Comparison of ENCODE assay signal across 13 cellular contexts in genomic region chr16:70481929-70482536, GRCh38. TPM values are rescaled to one million over a fixed set of nuclear protein-coding genes. Genes with fewer than 3 reads are reported as not detected.
A peak's percentile ranks its signal among the peaks of the same experiment; 100 is the strongest.
DNase-seq lines count a peak whose midpoint lies in the region; ATAC-seq, FAIRE-seq and TF ChIP-seq lines count a peak whose summit lies in the region.
"Had no signal": no experiment of that assay in that cellular context is flagged by ENCODE, and none has a peak within 500 bp of the region (broad histone marks: within the 10 kb centered on the region; RNA-seq: fewer than 3 reads in every experiment).

No MANE protein-coding gene starts in this region.

- no peak for TF ChIP-seq CTCF in ascending aorta (IDR thresholded peaks at IDR 0.05)
- TF ChIP-seq CTCF in kidney (IDR thresholded peaks at IDR 0.05; ENCODE audit: borderline replicate concordance, extremely low read depth, insufficient read depth) = no peak
- TF ChIP-seq CTCF in GM13977 (IDR thresholded peaks at IDR 0.05; ENCODE audit: extremely low read depth, insufficient read depth, missing control alignments) = no peak

- peak overlapping the region; percentile 61 for H3K27ac ChIP-seq in ACC112 (ENCODE audit: low read depth, low read length)
- peak overlapping the region; percentile 56 to 65 for H3K27ac ChIP-seq in ascending aorta
- H3K27ac ChIP-seq in kidney (ENCODE audit: low read depth in 2 of 2, low read length in 2 of 2) = no peak overlapping the region
- H3K27ac ChIP-seq: skin epidermis had no signal

- H3K4me3 ChIP-seq in ACC112 (ENCODE audit: low read depth, low read length) (no peak overlapping the region), ascending aorta (no peak overlapping the region), kidney (ENCODE audit: low read length in 2 of 2) (no peak overlapping the region)
- H3K4me3 ChIP-seq: skin epidermis had no signal

- DNase-seq in H54 (ENCODE audit: insufficient read length, low spot score) = peak; percentile 70
- DNase-seq in ascending aorta (ENCODE audit: low spot score in 2 of 2) = no peak
- DNase-seq in kidney = peak; percentile 35
- no peak for DNase-seq in GM13977 (ENCODE audit: low spot score)
- no peak for DNase-seq in activated T-cell treated with anti-CD3 and anti-CD28 coated beads, Interleukin-2, amount 50 U/mL, for 4 hours
- no peak for DNase-seq in activated T-helper 1 cell treated with anti-CD3 and anti-CD28 coated beads, Interleukin-12 subunit alpha, Interleukin-12 subunit beta, Interleukin-2, Interleukin-4 antibody, amounts not matched to agents 30 ng/mL and 10 ng/mL and 1 ng/mL, durations not matched to agents 14 hours and 24 hours and 36 hours (ENCODE audit: low spot score)
- no peak for DNase-seq in activated CD4-positive, alpha-beta T cell treated with anti-CD3 and anti-CD28 coated beads, Interleukin-2, amount 10 ng/mL, durations not matched to agents 24 days and 14 days
- DNase-seq: activated CD8-positive, alpha-beta memory T cell treated with anti-CD3 and anti-CD28 coated beads, Interleukin-2, amount 50 U/mL, for 4 hours; NCI-H345 had no signal

- no peak overlapping the region for H2AFZ ChIP-seq in ACC112 (ENCODE audit: low read length, unreplicated experiment)

- H3K79me2 ChIP-seq in ACC112 (ENCODE audit: control insufficient read depth, insufficient read depth, low read length, unreplicated experiment) = no peaks in the 10 kb centered on the region

- no peak for TF ChIP-seq POLR2A in H54 (IDR thresholded peaks at IDR 0.05; ENCODE audit: low read depth, low read length)

- H3K9me3 Mint-ChIP-seq in activated T-cell treated with anti-CD3 and anti-CD28 coated beads, Interleukin-2, amount 50 U/mL, for 4 hours = no peaks in the 10 kb centered on the region
- H3K9me3 Mint-ChIP-seq in activated T-helper 1 cell treated with anti-CD3 and anti-CD28 coated beads, Interleukin-12 subunit alpha, Interleukin-12 subunit beta, Interleukin-2, Interleukin-4 antibody, amounts not matched to agents 30 ng/mL and 10 ng/mL and 1 ng/mL, durations not matched to agents 14 hours and 24 hours and 36 hours = no peaks in the 10 kb centered on the region
- H3K9me3 Mint-ChIP-seq in activated CD4-positive, alpha-beta T cell treated with anti-CD3 and anti-CD28 coated beads, Interleukin-2, amount 10 ng/mL, durations not matched to agents 24 days and 14 days = no peaks in the 10 kb centered on the region
- H3K9me3 Mint-ChIP-seq: CD14-positive monocyte had no signal

- no peaks in the 10 kb centered on the region for H3K27me3 ChIP-seq in ACC112 (ENCODE audit: insufficient read depth, low read length)
- no peaks in the 10 kb centered on the region for H3K27me3 ChIP-seq in ascending aorta

- in situ Hi-C loops in GM13977 (cut with MboI; ENCODE audit: low pct_unique_long_range_greater_than_20kb, low sequenced_read_pairs, unreplicated experiment) = no loop called here

- H3K27ac Mint-ChIP-seq in activated T-helper 1 cell treated with anti-CD3 and anti-CD28 coated beads, Interleukin-12 subunit alpha, Interleukin-12 subunit beta, Interleukin-2, Interleukin-4 antibody, amounts not matched to agents 30 ng/mL and 10 ng/mL and 1 ng/mL, durations not matched to agents 14 hours and 24 hours and 36 hours = no peak overlapping the region
- H3K27ac Mint-ChIP-seq in activated CD4-positive, alpha-beta T cell treated with anti-CD3 and anti-CD28 coated beads, Interleukin-2, amount 10 ng/mL, durations not matched to agents 24 days and 14 days = no peak overlapping the region

- H3K36me3 ChIP-seq in ACC112 (ENCODE audit: insufficient read depth, low read length) (peaks cover 22% of the 10 kb centered on the region; the same call in 1 of the 2 replicates), ascending aorta (peaks cover 38 to 65% of the 10 kb centered on the region in 2 donors), kidney (ENCODE audit: control insufficient read depth in 1 of 2, insufficient read depth in 2 of 2, low read length in 2 of 2) (peaks cover 14 to 35% of the 10 kb centered on the region in 2 donors)

- H3K4me1 Mint-ChIP-seq in activated T-cell treated with anti-CD3 and anti-CD28 coated beads, Interleukin-2, amount 50 U/mL, for 4 hours (ENCODE audit: low read depth) = peaks cover 7% of the 10 kb centered on the region
- peaks cover 16% of the 10 kb centered on the region for H3K4me1 Mint-ChIP-seq in activated T-helper 1 cell treated with anti-CD3 and anti-CD28 coated beads, Interleukin-12 subunit alpha, Interleukin-12 subunit beta, Interleukin-2, Interleukin-4 antibody, amounts not matched to agents 30 ng/mL and 10 ng/mL and 1 ng/mL, durations not matched to agents 14 hours and 24 hours and 36 hours (ENCODE audit: low read depth)
- peaks cover 8% of the 10 kb centered on the region for H3K4me1 Mint-ChIP-seq in activated CD4-positive, alpha-beta T cell treated with anti-CD3 and anti-CD28 coated beads, Interleukin-2, amount 10 ng/mL, durations not matched to agents 24 days and 14 days

- no peaks in the 10 kb centered on the region for H3K27me3 Mint-ChIP-seq in activated T-cell treated with anti-CD3 and anti-CD28 coated beads, Interleukin-2, amount 50 U/mL, for 4 hours (ENCODE audit: low read depth)
- H3K27me3 Mint-ChIP-seq in activated T-helper 1 cell treated with anti-CD3 and anti-CD28 coated beads, Interleukin-12 subunit alpha, Interleukin-12 subunit beta, Interleukin-2, Interleukin-4 antibody, amounts not matched to agents 30 ng/mL and 10 ng/mL and 1 ng/mL, durations not matched to agents 14 hours and 24 hours and 36 hours (ENCODE audit: insufficient read depth) = no peaks in the 10 kb centered on the region
- H3K27me3 Mint-ChIP-seq in activated CD4-positive, alpha-beta T cell treated with anti-CD3 and anti-CD28 coated beads, Interleukin-2, amount 10 ng/mL, durations not matched to agents 24 days and 14 days = no peaks in the 10 kb centered on the region

- no peak overlapping the region for H3K9ac ChIP-seq in kidney (ENCODE audit: low read length in 2 of 2)

- intact Hi-C loops in ascending aorta (cut with DNase I) = no loop called here
- intact Hi-C loops in kidney (cut with DNase I) = no loop called here
- intact Hi-C loops in activated T-helper 1 cell treated with anti-CD3 and anti-CD28 coated beads, Interleukin-12 subunit alpha, Interleukin-12 subunit beta, Interleukin-2, Interleukin-4 antibody, amounts not matched to agents 30 ng/mL and 10 ng/mL and 1 ng/mL, durations not matched to agents 14 hours and 24 hours and 36 hours (cut with micrococcal nuclease) = no loop called here
- intact Hi-C loops in activated CD4-positive, alpha-beta T cell treated with anti-CD3 and anti-CD28 coated beads, Interleukin-2, amount 10 ng/mL, durations not matched to agents 24 days and 14 days (cut with micrococcal nuclease) = no loop called here

- H3K4me3 Mint-ChIP-seq in activated T-cell treated with anti-CD3 and anti-CD28 coated beads, Interleukin-2, amount 50 U/mL, for 4 hours = no peak overlapping the region
- no peak overlapping the region for H3K4me3 Mint-ChIP-seq in activated T-helper 1 cell treated with anti-CD3 and anti-CD28 coated beads, Interleukin-12 subunit alpha, Interleukin-12 subunit beta, Interleukin-2, Interleukin-4 antibody, amounts not matched to agents 30 ng/mL and 10 ng/mL and 1 ng/mL, durations not matched to agents 14 hours and 24 hours and 36 hours
- H3K4me3 Mint-ChIP-seq in activated CD4-positive, alpha-beta T cell treated with anti-CD3 and anti-CD28 coated beads, Interleukin-2, amount 10 ng/mL, durations not matched to agents 24 days and 14 days = no peak overlapping the region
- H3K4me3 Mint-ChIP-seq: CD14-positive monocyte had no signal

- FAIRE-seq in H54 (lab: Jason Lieb, UNC) = no peak
- FAIRE-seq in kidney (lab: Jason Lieb, UNC) = no peak
- FAIRE-seq: urothelium cell line had no signal

- no peak for ATAC-seq in activated T-cell treated with anti-CD3 and anti-CD28 coated beads, Interleukin-2, amount 50 U/mL, for 4 hours

- H3K36me3 Mint-ChIP-seq in activated T-cell treated with anti-CD3 and anti-CD28 coated beads, Interleukin-2, amount 50 U/mL, for 4 hours (ENCODE audit: insufficient read depth) = peaks cover 10% of the 10 kb centered on the region
- H3K36me3 Mint-ChIP-seq in activated T-helper 1 cell treated with anti-CD3 and anti-CD28 coated beads, Interleukin-12 subunit alpha, Interleukin-12 subunit beta, Interleukin-2, Interleukin-4 antibody, amounts not matched to agents 30 ng/mL and 10 ng/mL and 1 ng/mL, durations not matched to agents 14 hours and 24 hours and 36 hours (ENCODE audit: low read depth) = peaks cover 19% of the 10 kb centered on the region
- H3K36me3 Mint-ChIP-seq in activated CD4-positive, alpha-beta T cell treated with anti-CD3 and anti-CD28 coated beads, Interleukin-2, amount 10 ng/mL, durations not matched to agents 24 days and 14 days (ENCODE audit: low read depth) = peaks cover 27% of the 10 kb centered on the region

- H3K9me3 ChIP-seq in ascending aorta (no peaks in the 10 kb centered on the region), kidney (ENCODE audit: control insufficient read depth in 1 of 2, low read length in 2 of 2) (no peaks in the 10 kb centered on the region)

- peaks cover 18% of the 10 kb centered on the region for H3K4me1 ChIP-seq in ACC112 (ENCODE audit: control insufficient read depth, insufficient read depth, low read length, unreplicated experiment)
- H3K4me1 ChIP-seq in ascending aorta = no peaks in the 10 kb centered on the region
- no peaks in the 10 kb centered on the region for H3K4me1 ChIP-seq in kidney (ENCODE audit: control insufficient read depth in 1 of 2, insufficient read depth in 1 of 2, low read depth in 1 of 2, low read length in 2 of 2)

RNA-seq across cellular contexts. Expression of gene FCSK, which starts 27.6 kb away (rescaled TPM):
- 54.5 TPM for total RNA-seq in ascending aorta
- total RNA-seq in kidney = 32.5 TPM
- polyA plus RNA-seq in kidney (ENCODE audit: insufficient read depth, low read depth, low replicate concordance) = 18.7 TPM
- 10 to 100 TPM; 17.7 to 20.5 (median 19.2) TPM for total RNA-seq in activated T-cell treated with anti-CD3 and anti-CD28 coated beads, Interleukin-2, amount 50 U/mL, for 4 hours
- total RNA-seq in activated T-helper 1 cell treated with anti-CD3 and anti-CD28 coated beads, Interleukin-12 subunit alpha, Interleukin-12 subunit beta, Interleukin-2, Interleukin-4 antibody, amounts not matched to agents 30 ng/mL and 10 ng/mL and 1 ng/mL, durations not matched to agents 14 hours and 24 hours and 36 hours = 19.7 and 21.0 TPM in 2 replicates
- 19.6 and 24.4 TPM in 2 replicates for total RNA-seq in activated CD4-positive, alpha-beta T cell treated with anti-CD3 and anti-CD28 coated beads, Interleukin-2, amount 10 ng/mL, durations not matched to agents 24 days and 14 days

RNA-seq across cellular contexts. Expression of gene COG4, which starts 41.3 kb away (rescaled TPM):
- total RNA-seq in ascending aorta = 59.1 TPM
- 69.7 TPM for total RNA-seq in kidney
- polyA plus RNA-seq in kidney (ENCODE audit: insufficient read depth, low read depth, low replicate concordance) = 42.9 TPM
- 10 to 100 TPM; 24.0 to 31.6 (median 29.3) TPM for total RNA-seq in activated T-cell treated with anti-CD3 and anti-CD28 coated beads, Interleukin-2, amount 50 U/mL, for 4 hours
- total RNA-seq in activated T-helper 1 cell treated with anti-CD3 and anti-CD28 coated beads, Interleukin-12 subunit alpha, Interleukin-12 subunit beta, Interleukin-2, Interleukin-4 antibody, amounts not matched to agents 30 ng/mL and 10 ng/mL and 1 ng/mL, durations not matched to agents 14 hours and 24 hours and 36 hours = 42.5 and 44.1 TPM in 2 replicates
- total RNA-seq in activated CD4-positive, alpha-beta T cell treated with anti-CD3 and anti-CD28 coated beads, Interleukin-2, amount 10 ng/mL, durations not matched to agents 24 days and 14 days = 38.3 and 42.1 TPM in 2 replicates

RNA-seq across cellular contexts. Expression of gene SF3B3, which starts 41.6 kb away (rescaled TPM):
- total RNA-seq in ascending aorta = 31.2 TPM
- total RNA-seq in kidney = 246 TPM
- polyA plus RNA-seq in kidney (ENCODE audit: insufficient read depth, low read depth, low replicate concordance) = 92.9 TPM
- total RNA-seq in activated T-cell treated with anti-CD3 and anti-CD28 coated beads, Interleukin-2, amount 50 U/mL, for 4 hours = 100 to 1,000 TPM; 647 to 745 (median 710) TPM
- total RNA-seq in activated T-helper 1 cell treated with anti-CD3 and anti-CD28 coated beads, Interleukin-12 subunit alpha, Interleukin-12 subunit beta, Interleukin-2, Interleukin-4 antibody, amounts not matched to agents 30 ng/mL and 10 ng/mL and 1 ng/mL, durations not matched to agents 14 hours and 24 hours and 36 hours = 532 and 545 TPM in 2 replicates
- 621 and 622 TPM in 2 replicates for total RNA-seq in activated CD4-positive, alpha-beta T cell treated with anti-CD3 and anti-CD28 coated beads, Interleukin-2, amount 10 ng/mL, durations not matched to agents 24 days and 14 days

RNA-seq across cellular contexts. Expression of gene ST3GAL2, which starts 43.1 kb away (rescaled TPM):
- total RNA-seq in ascending aorta (52.3 TPM), kidney (28.6 TPM)
- polyA plus RNA-seq in kidney (ENCODE audit: insufficient read depth, low read depth, low replicate concordance) = 10.6 TPM
- 10 to 100 TPM; 15.0 to 18.1 (median 15.6) TPM for total RNA-seq in activated T-cell treated with anti-CD3 and anti-CD28 coated beads, Interleukin-2, amount 50 U/mL, for 4 hours
- total RNA-seq in activated T-helper 1 cell treated with anti-CD3 and anti-CD28 coated beads, Interleukin-12 subunit alpha, Interleukin-12 subunit beta, Interleukin-2, Interleukin-4 antibody, amounts not matched to agents 30 ng/mL and 10 ng/mL and 1 ng/mL, durations not matched to agents 14 hours and 24 hours and 36 hours = 35.6 and 37.7 TPM in 2 replicates
- 27.9 and 37.0 TPM in 2 replicates for total RNA-seq in activated CD4-positive, alpha-beta T cell treated with anti-CD3 and anti-CD28 coated beads, Interleukin-2, amount 10 ng/mL, durations not matched to agents 24 days and 14 days

Comparison
In these comparisons a context has a peak if more than half of its experiments do, and no peak if none do; other contexts are left out.
1. H3K27ac ChIP-seq: peak in ACC112 (single experiment) and ascending aorta (2 of 2); none in kidney (0 of 2).
2. DNase-seq: peak in H54 (single experiment) and kidney (single experiment); none in ascending aorta (0 of 2), GM13977 (single experiment), activated T-cell treated with anti-CD3 and anti-CD28 coated beads, Interleukin-2, amount 50 U/mL, for 4 hours (single experiment), activated T-helper 1 cell treated with anti-CD3 and anti-CD28 coated beads, Interleukin-12 subunit alpha, Interleukin-12 subunit beta, Interleukin-2, Interleukin-4 antibody, amounts not matched to agents 30 ng/mL and 10 ng/mL and 1 ng/mL, durations not matched to agents 14 hours and 24 hours and 36 hours (single experiment) and activated CD4-positive, alpha-beta T cell treated with anti-CD3 and anti-CD28 coated beads, Interleukin-2, amount 10 ng/mL, durations not matched to agents 24 days and 14 days (single experiment).